In genomic region chr5:135398855-135399837, GRCh38 we compare ENCODE assay signal across 8 cellular contexts. TPM values are rescaled to one million over a fixed set of nuclear protein-coding genes. Genes with fewer than 3 reads are reported as not detected.
A peak's percentile ranks its signal among the peaks of the same experiment; 100 is the strongest.
DNase-seq lines count a peak whose midpoint lies in the region; ATAC-seq lines count a peak whose summit lies in the region.

Gene MACROH2A1, minus strand, starts transcription at chr5:135399231. Its CDS starts 10,138 bp downstream, at chr5:135389093.

- H3K9ac ChIP-seq in endocrine pancreas (ENCODE audit: control insufficient read depth, insufficient read depth, low read length) = peak within 1 kb of the TSS; percentile 84

- DNase-seq in C1 segment of cervical spinal cord (lab: John Stamatoyannopoulos, UW) (peak; percentile 17 to 90 (median 70)), GM19238 (ENCODE audit: insufficient read length, low spot score) (peak; percentile 86), NOMO-1 (lab: John Stamatoyannopoulos, UW; ENCODE audit: unreplicated experiment in 2 of 2) (peak; percentile 59 to 74), mesenteric fat pad (ENCODE audit: low spot score) (peak; percentile 98)
- DNase-seq in activated CD8-positive, alpha-beta memory T cell treated with anti-CD3 and anti-CD28 coated beads for 48 hours (ENCODE audit: low read depth in 2 of 3, low spot score in 2 of 3) = peak; percentile 66 to 74 (median 70)
- peak; percentile 68 for DNase-seq in stimulated activated CD8-positive, alpha-beta memory T cell treated with anti-CD3 and anti-CD28 coated beads, Interleukin-15, amount 100 ng/mL, for 24 hours (ENCODE audit: low read depth)

- peak within 1 kb of the TSS; percentile 68 for H3K4me3 ChIP-seq in endocrine pancreas (ENCODE audit: control insufficient read depth, insufficient read depth, low read length)

- peak; percentile 91 for ATAC-seq in HG03432 (IDR thresholded peaks at IDR 0.05; ENCODE audit: unreplicated experiment)

- no peaks in the 10 kb centered on the region for H3K27me3 ChIP-seq in endocrine pancreas (ENCODE audit: control insufficient read depth, insufficient read depth, low read length)

- H3K36me3 ChIP-seq in endocrine pancreas (ENCODE audit: control insufficient read depth, insufficient read depth, low read length) = no peaks in the 10 kb centered on the region

- H3K9me3 ChIP-seq in endocrine pancreas (ENCODE audit: control insufficient read depth, low read length) = no peaks in the 10 kb centered on the region

- H3K4me1 ChIP-seq in endocrine pancreas (ENCODE audit: control insufficient read depth, insufficient read depth, low read length) = peaks cover 8% of the 10 kb centered on the region

RNA-seq across cellular contexts. Expression of gene MACROH2A1, which starts in this region (rescaled TPM):
- 170 TPM for total RNA-seq in mesenteric fat pad

Comparison
In these comparisons a context has a peak if more than half of its experiments do, and no peak if none do; other contexts are left out.
1. Peak in every context shown above with its lines: DNase-seq, ATAC-seq and H3K4me3 ChIP-seq.